Comparison of ENCODE assay signal across 8 cellular contexts in the genomic region with DNA sequence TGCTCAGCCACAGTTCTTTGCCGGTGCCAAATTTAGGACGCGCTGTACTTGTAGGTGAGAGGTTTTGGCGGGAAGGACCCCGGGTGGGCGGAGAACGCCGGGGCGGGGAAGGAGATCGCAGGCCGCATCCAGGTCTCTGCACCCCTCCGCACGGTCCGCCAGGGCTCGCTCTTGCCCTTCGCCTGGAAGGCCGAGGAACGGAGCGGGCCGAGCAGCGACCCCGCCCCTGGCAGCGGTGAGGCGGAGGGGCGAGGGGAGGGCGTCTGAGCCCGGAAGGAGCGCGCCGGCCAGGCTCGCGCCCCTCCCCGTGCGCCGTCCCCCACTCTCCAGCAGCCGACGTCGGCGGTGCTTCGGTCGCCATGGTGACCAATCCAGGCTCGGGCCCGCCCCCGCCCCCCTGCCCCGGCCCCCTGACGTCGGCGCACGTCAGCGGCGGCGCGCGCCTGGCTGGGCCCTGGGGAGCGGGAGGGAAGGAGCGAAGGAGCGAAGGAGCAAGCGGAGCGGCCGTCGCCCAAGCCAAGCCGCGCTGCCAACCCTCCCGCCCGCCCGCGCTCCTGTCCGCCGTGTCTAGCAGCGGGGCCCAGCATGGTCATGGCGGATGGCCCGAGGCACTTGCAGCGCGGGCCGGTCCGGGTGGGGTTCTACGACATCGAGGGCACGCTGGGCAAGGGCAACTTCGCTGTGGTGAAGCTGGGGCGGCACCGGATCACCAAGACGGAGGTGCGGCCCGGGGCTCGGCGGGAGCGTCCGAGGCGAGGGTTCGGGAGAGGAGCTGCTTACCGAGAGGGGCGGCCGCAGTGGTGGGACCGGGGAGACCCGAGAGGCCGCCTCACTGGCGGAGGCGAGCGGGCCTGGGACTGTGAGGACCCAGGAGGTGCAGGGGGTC. TPM values are rescaled to one million over a fixed set of nuclear protein-coding genes. Genes with fewer than 3 reads are reported as not detected.
DNase-seq lines count a peak whose midpoint lies in the region; ATAC-seq, FAIRE-seq and TF ChIP-seq lines count a peak whose summit lies in the region.

A gene (plus strand): TSS at position 471 of the 886 bp plus-strand sequence. CDS start 115 bp downstream, at position 586.

- H3K4me3 ChIP-seq in NT2/D1 (ENCODE audit: insufficient read length, low read depth) (peak within 1 kb of the TSS; percentile 84), endothelial cell of umbilical vein (replicated peaks in 1 of 3; ENCODE audit: insufficient read depth in 1 of 3, low read depth in 1 of 3, low read length in 3 of 3) (peak within 1 kb of the TSS; percentile 66 to 80 (median 67))

- H3K36me3 ChIP-seq in NT2/D1 (ENCODE audit: insufficient read depth, insufficient read length, low read length) (no peaks in the 10 kb centered on the region), endothelial cell of umbilical vein (ENCODE audit: control insufficient read depth in 2 of 2, extremely low read depth in 1 of 2, insufficient read depth in 2 of 2, low read length in 2 of 2) (no peaks in the 10 kb centered on the region)

- no TSS peak for BruUV-seq in endothelial cell of umbilical vein (replicated peaks; lab: Mats Ljungman, UMichigan)

- peaks cover 4% of the 10 kb centered on the region for H3K79me2 ChIP-seq in endothelial cell of umbilical vein (ENCODE audit: control insufficient read depth, insufficient read depth, low read length)

- intact Hi-C loops in endothelial cell of umbilical vein (cut with micrococcal nuclease) = loop anchor here (1.0 to 10.0 kb wide), 11 partner anchors 16 to 483 kb away; a partner anchor contains a TSS

- H2AFZ ChIP-seq in endothelial cell of umbilical vein (ENCODE audit: low read depth, low read length) = peak within 1 kb of the TSS; percentile 95

- TF ChIP-seq CTCF in endothelial cell of umbilical vein (IDR thresholded peaks at IDR 0.05; ENCODE audit: extremely low read depth in 1 of 2, insufficient read depth in 1 of 2, low read depth in 1 of 2, low read length in 2 of 2) = peak; percentile 88 to 100

- peak; percentile 87 for ATAC-seq in GM21390 (IDR thresholded peaks at IDR 0.05; ENCODE audit: unreplicated experiment)

- dilution Hi-C loops in endothelial cell of umbilical vein (cut with MboI; ENCODE audit: extremely low pct_ligation_motif_present, low sequenced_read_pairs) = no loop called here

- H3K9ac ChIP-seq in NT2/D1 (ENCODE audit: insufficient read length, low read depth) (peak within 1 kb of the TSS; percentile 90), endothelial cell of umbilical vein (replicated peaks; ENCODE audit: extremely low read depth, insufficient read depth, low read length) (peak within 1 kb of the TSS; percentile 96)

- H3K27ac ChIP-seq in endothelial cell of umbilical vein (ENCODE audit: insufficient read depth, low read depth, low read length) = peak within 1 kb of the TSS; percentile 92

- H4K20me1 ChIP-seq in endothelial cell of umbilical vein (replicated peaks; ENCODE audit: control insufficient read depth, extremely low read depth, insufficient read depth, low read length) = no peaks in the 10 kb centered on the region

- H3K4me1 ChIP-seq in NT2/D1 (ENCODE audit: insufficient read depth, insufficient read length) = no peaks in the 10 kb centered on the region
- H3K4me1 ChIP-seq in endothelial cell of umbilical vein (ENCODE audit: control insufficient read depth, extremely low read depth, insufficient read depth, low read length) = peaks cover 17% of the 10 kb centered on the region

- no peaks in the 10 kb centered on the region for H3K9me1 ChIP-seq in endothelial cell of umbilical vein (replicated peaks; ENCODE audit: control insufficient read depth, extremely low read depth, insufficient read depth, low read length)

- TF ChIP-seq POLR2A in endothelial cell of umbilical vein (IDR thresholded peaks at IDR 0.05; ENCODE audit: low read depth, low read length) = no peak

- peak; percentile 98 for DNase-seq in D341Med (ENCODE audit: low spot score)
- peak in 75 of 76 experiments; percentile 26 to 97 (median 92) for DNase-seq in HUDEP-2 (lab: John Stamatoyannopoulos, UW; ENCODE audit: unreplicated experiment in 76 of 76)
- peak; percentile 96 for DNase-seq in NT2/D1 (ENCODE audit: low read depth, low spot score)
- DNase-seq in activated CD8-positive, alpha-beta memory T cell treated with anti-CD3 and anti-CD28 coated beads, Interleukin-2, amount 50 U/mL, for 48 hours = peak; percentile 93
- peak; percentile 95 for DNase-seq in endothelial cell of umbilical vein (ENCODE audit: low read depth, low spot score)
- peak; percentile 97 for DNase-seq in midbrain (lab: John Stamatoyannopoulos, UW)
- peak; percentile 75 for DNase-seq in stimulated activated CD8-positive, alpha-beta memory T cell treated with anti-CD3 and anti-CD28 coated beads, Interleukin-2, amount 100 ng/mL, for 1 hour (ENCODE audit: low read depth in 2 of 2)

- no peaks in the 10 kb centered on the region for H3K9me3 ChIP-seq in NT2/D1 (ENCODE audit: insufficient read depth, low read length)
- H3K9me3 ChIP-seq in endothelial cell of umbilical vein (replicated peaks; ENCODE audit: control insufficient read depth, insufficient read depth, low read length) = no peaks in the 10 kb centered on the region

- peak within 1 kb of the TSS; percentile 82 for H3K4me2 ChIP-seq in endothelial cell of umbilical vein (ENCODE audit: insufficient read depth, low read length)

- POLR2A ChIA-PET in endothelial cell of umbilical vein (lab: Charles Lee) = interaction anchor here (0.7 kb wide), 1 partner anchor 144 kb away, joined by 5 read pairs; no protein-coding TSS in a partner anchor

- peak; percentile 83 for FAIRE-seq in endothelial cell of umbilical vein (lab: Jason Lieb, UNC)

- CTCF ChIA-PET in endothelial cell of umbilical vein (lab: Charles Lee) = interaction anchor here (0.7 to 2.9 kb wide), 15 partner anchors 85 to 249 kb away, joined by 3 to 50 read pairs (median 4); a partner anchor contains a TSS

- H3K27me3 ChIP-seq in NT2/D1 (ENCODE audit: insufficient read depth, insufficient read length) (peaks cover 11% of the 10 kb centered on the region), endothelial cell of umbilical vein (ENCODE audit: control insufficient read depth in 2 of 2, insufficient read depth in 2 of 2, low read length in 2 of 2) (no peaks in the 10 kb centered on the region)

TF ChIP-seq in endothelial cell of umbilical vein, 7 proteins besides CTCF, POLR2A, EP300 and RAD21:
- TF ChIP-seq POLR2AphosphoS5 (IDR thresholded peaks at IDR 0.05; ENCODE audit: insufficient read depth, low read depth, low read length) (peak; percentile 76), GATA2 (IDR thresholded peaks at IDR 0.05; ENCODE audit: insufficient read depth, insufficient read length, low read depth, low read length) (no peak), MYC (IDR thresholded peaks at IDR 0.05; ENCODE audit: low read depth, low read length) (no peak), FOS (IDR thresholded peaks at IDR 0.05; ENCODE audit: borderline replicate concordance, insufficient read depth, low read length) (no peak), EZH2 (IDR thresholded peaks at IDR 0.05; ENCODE audit: borderline replicate concordance, low read depth, low read length, severe bottlenecking) (no peak), JUN (IDR thresholded peaks at IDR 0.05; ENCODE audit: borderline replicate concordance, insufficient read depth, insufficient read length, low read depth) (no peak)
- TF ChIP-seq, protein P1, sequence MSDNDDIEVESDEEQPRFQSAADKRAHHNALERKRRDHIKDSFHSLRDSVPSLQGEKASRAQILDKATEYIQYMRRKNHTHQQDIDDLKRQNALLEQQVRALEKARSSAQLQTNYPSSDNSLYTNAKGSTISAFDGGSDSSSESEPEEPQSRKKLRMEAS (IDR thresholded peaks at IDR 0.05; ENCODE audit: insufficient read depth, insufficient read length) = peak; percentile 21

RNA-seq across cellular contexts. Expression of the gene that starts here (rescaled TPM):
- 11.7 and 14.6 TPM in 2 replicates for total RNA-seq in endothelial cell of umbilical vein
- polyA plus RNA-seq in endothelial cell of umbilical vein = 17.1 and 18.9 TPM in 2 replicates
- 10.3 and 12.6 TPM in 2 replicates for polyA plus RNA-seq in endothelial cell of umbilical vein (2011; cell fraction: cytosol; rRNA removed)
- polyA plus RNA-seq in endothelial cell of umbilical vein (2011; cell fraction: nucleus; rRNA removed) = 19.9 and 25.7 TPM in 2 replicates
- 9.1 and 9.2 TPM in 2 replicates for polyA plus RNA-seq in endothelial cell of umbilical vein (2012)
- 31.1 and 35.5 TPM in 2 replicates for polyA minus RNA-seq in endothelial cell of umbilical vein
- 6.7 TPM for polyA minus RNA-seq in endothelial cell of umbilical vein (2011; cell fraction: cytosol; rRNA and poly(A)+ RNA removed)
- polyA minus RNA-seq in endothelial cell of umbilical vein (2011; cell fraction: nucleus; rRNA and poly(A)+ RNA removed) = 12.6 and 13.1 TPM in 2 replicates

Comparison
In these comparisons a context has a peak if more than half of its experiments do, and no peak if none do; other contexts are left out.
1. Peak in every context shown above with its lines: DNase-seq, ATAC-seq, H3K4me3 ChIP-seq and H3K27ac ChIP-seq.